ENCODE assay signal across 15 cellular contexts in the genomic region with DNA sequence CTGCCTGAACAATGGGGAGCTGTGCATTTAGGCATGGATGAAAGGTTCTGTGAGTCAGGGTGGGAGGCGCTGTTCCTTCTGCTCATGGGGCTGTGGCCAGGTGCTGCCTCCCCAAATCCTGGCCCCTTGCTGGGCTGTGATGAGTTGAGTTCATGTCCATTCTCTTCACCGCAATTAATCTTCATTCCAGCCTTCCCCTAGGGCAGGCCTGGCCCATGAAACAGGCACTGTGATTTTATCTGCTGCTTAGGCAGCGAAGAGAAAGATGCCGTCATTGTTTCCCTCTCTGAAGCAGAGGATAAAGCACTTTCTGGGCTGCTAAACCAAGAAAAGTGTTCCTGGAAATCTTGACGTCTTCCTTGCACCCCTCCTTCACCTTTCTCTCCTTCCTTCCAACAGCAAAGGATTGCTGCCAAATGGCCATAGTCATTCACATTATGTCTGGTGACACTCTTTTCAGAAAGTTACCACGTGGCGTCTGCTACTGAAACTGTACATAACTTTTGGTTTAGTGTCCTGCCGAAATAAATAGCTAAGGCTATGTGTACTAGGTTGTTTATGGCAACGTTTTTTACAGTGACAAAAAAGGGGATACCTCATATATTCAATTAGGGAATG.
"Had no signal": no experiment of that assay in that cellular context is flagged by ENCODE, and none has a peak within 500 bp of the region (broad histone marks: within the 10 kb centered on the region; RNA-seq: fewer than 3 reads in every experiment).

No MANE protein-coding gene starts in this region.

- H3K4me3 Mint-ChIP-seq: activated B cell treated with CpG ODN at 0.5 μM for 24 hours; activated CD4-positive, alpha-beta T cell treated with anti-CD3 and anti-CD28 coated beads, Interleukin-2, amount 10 ng/mL, durations not matched to agents 7 days and 5 days; activated T-helper 1 cell treated with anti-CD3 and anti-CD28 coated beads, Interleukin-12 subunit alpha, Interleukin-12 subunit beta, Interleukin-2, Interleukin-4 antibody, amounts not matched to agents 30 ng/mL and 10 ng/mL and 1 ng/mL, durations not matched to agents 14 hours and 24 hours and 36 hours; neural crest cell; stimulated activated effector memory CD8-positive, alpha-beta T cell treated with anti-CD3 and anti-CD28 coated beads, Interleukin-12 subunit alpha, Interleukin-12 subunit beta, amount 100 ng/mL, for 72 hours had no signal

- ATAC-seq: pancreas; sciatic nerve; stimulated activated effector memory CD8-positive, alpha-beta T cell treated with anti-CD3 and anti-CD28 coated beads, Interleukin-12 subunit alpha, Interleukin-12 subunit beta, amount 100 ng/mL, for 72 hours had no signal

- H3K27me3 ChIP-seq: breast epithelium, pancreas, tibial artery had no signal

- H3K36me3 ChIP-seq: breast epithelium, pancreas, spleen, tibial artery had no signal

- H3K4me1 ChIP-seq: breast epithelium, pancreas had no signal

- H3K27ac Mint-ChIP-seq: activated B cell treated with CpG ODN at 0.5 μM for 24 hours; activated CD4-positive, alpha-beta T cell treated with anti-CD3 and anti-CD28 coated beads, Interleukin-2, amount 10 ng/mL, durations not matched to agents 7 days and 5 days; activated T-helper 1 cell treated with anti-CD3 and anti-CD28 coated beads, Interleukin-12 subunit alpha, Interleukin-12 subunit beta, Interleukin-2, Interleukin-4 antibody, amounts not matched to agents 30 ng/mL and 10 ng/mL and 1 ng/mL, durations not matched to agents 14 hours and 24 hours and 36 hours; stimulated activated effector memory CD8-positive, alpha-beta T cell treated with anti-CD3 and anti-CD28 coated beads, Interleukin-12 subunit alpha, Interleukin-12 subunit beta, amount 100 ng/mL, for 72 hours had no signal

- H3K27ac ChIP-seq: breast epithelium, pancreas, tibial artery had no signal

- H3K36me3 Mint-ChIP-seq: stimulated activated effector memory CD8-positive, alpha-beta T cell treated with anti-CD3 and anti-CD28 coated beads, Interleukin-12 subunit alpha, Interleukin-12 subunit beta, amount 100 ng/mL, for 72 hours had no signal

- H3K9me3 ChIP-seq: breast epithelium, pancreas, tibial artery had no signal

- H3K9me3 Mint-ChIP-seq: activated T-helper 1 cell treated with anti-CD3 and anti-CD28 coated beads, Interleukin-12 subunit alpha, Interleukin-12 subunit beta, Interleukin-2, Interleukin-4 antibody, amounts not matched to agents 30 ng/mL and 10 ng/mL and 1 ng/mL, durations not matched to agents 14 hours and 24 hours and 36 hours; stimulated activated effector memory CD8-positive, alpha-beta T cell treated with anti-CD3 and anti-CD28 coated beads, Interleukin-12 subunit alpha, Interleukin-12 subunit beta, amount 100 ng/mL, for 72 hours had no signal

- FAIRE-seq: kidney, pancreas, TTC549 had no signal

- H3K4me3 ChIP-seq: breast epithelium, pancreas, spleen, tibial artery had no signal

- DNase-seq: activated B cell treated with CpG ODN at 0.5 μM for 24 hours; activated CD4-positive, alpha-beta T cell treated with anti-CD3 and anti-CD28 coated beads, Interleukin-2, amount 10 ng/mL, durations not matched to agents 7 days and 5 days; kidney; midbrain; pancreas; stimulated activated CD4-positive, alpha-beta T cell treated with anti-CD3 and anti-CD28 coated beads, Interleukin-1b, Interleukin-23, amount 100 ng/mL, for 48 hours; SW 1271; tibial artery had no signal
